In the genomic region with DNA sequence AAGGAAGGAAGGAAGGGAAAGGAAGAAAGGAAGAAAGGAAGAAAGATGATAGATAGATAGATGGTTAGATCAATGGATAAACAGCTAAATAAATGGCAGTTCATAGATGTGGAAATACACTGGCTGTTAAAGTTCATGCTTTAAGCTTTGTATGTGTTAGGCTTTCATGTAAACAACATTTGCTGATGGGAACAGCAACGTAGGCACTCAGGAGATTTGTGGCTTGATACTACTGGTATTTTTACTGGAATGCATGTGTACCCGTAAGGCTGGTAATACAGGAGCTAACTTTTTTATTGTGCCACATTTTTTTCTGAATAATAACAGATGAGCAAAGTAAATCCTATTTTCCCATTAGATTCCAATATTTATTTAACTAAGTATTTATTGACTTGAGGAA, we compare ENCODE assay signal across 25 cellular contexts.
DNase-seq lines count a peak whose midpoint lies in the region; FAIRE-seq and TF ChIP-seq lines count a peak whose summit lies in the region.
"Had no signal": no experiment of that assay in that cellular context is flagged by ENCODE, and none has a peak within 500 bp of the region (broad histone marks: within the 10 kb centered on the region; RNA-seq: fewer than 3 reads in every experiment).

No MANE protein-coding gene starts in this region.

- H4K8ac ChIP-seq in mesenchymal stem cell (ENCODE audit: low read length): no peak overlapping the region

- no peak overlapping the region for H3K14ac ChIP-seq in mesenchymal stem cell (ENCODE audit: low read length in 2 of 2)

- TF ChIP-seq CTCF in coronary artery (IDR thresholded peaks at IDR 0.05) (no peak), GM10266 (IDR thresholded peaks at IDR 0.05; ENCODE audit: control insufficient read depth, insufficient read depth, low read depth, missing control alignments) (no peak)

- H3K18ac ChIP-seq in mesenchymal stem cell (ENCODE audit: low read depth in 1 of 2, low read length in 2 of 2): no peak overlapping the region

- no peak overlapping the region for H2BK12ac ChIP-seq in mesenchymal stem cell (ENCODE audit: low read length in 2 of 2)

- H3K4me3 ChIP-seq in mesenchymal stem cell (ENCODE audit: insufficient read depth in 1 of 2, low read depth in 1 of 2, low read length in 2 of 2): no peak overlapping the region
- no peak overlapping the region for H3K4me3 ChIP-seq in coronary artery
- H3K4me3 ChIP-seq: A549, BLaER1 had no signal

- H3K9me3 ChIP-seq in mesenchymal stem cell (ENCODE audit: control insufficient read depth, low read length): no peaks in the 10 kb centered on the region
- H3K9me3 ChIP-seq: A549, BE2C had no signal

- peak; percentile 72 for FAIRE-seq in urothelium cell line (lab: Jason Lieb, UNC)
- FAIRE-seq: A549, GM12891, GM19239 had no signal

- H2BK120ac ChIP-seq in mesenchymal stem cell (ENCODE audit: low read depth, low read length): no peak overlapping the region

- H2AFZ ChIP-seq in mesenchymal stem cell (ENCODE audit: low read depth, low read length): no peak overlapping the region

- no peak overlapping the region for H3K27ac ChIP-seq in mesenchymal stem cell (ENCODE audit: low read length, poor library complexity, severe bottlenecking)
- H3K27ac ChIP-seq in coronary artery: no peak overlapping the region
- H3K27ac ChIP-seq: 22Rv1, A549, BLaER1 had no signal

- H3K36me3 ChIP-seq in mesenchymal stem cell (ENCODE audit: control insufficient read depth in 1 of 2, insufficient read depth in 2 of 2, low read depth in 1 of 2, low read length in 2 of 2): no peaks in the 10 kb centered on the region
- H3K36me3 ChIP-seq: BLaER1 had no signal

- DNase-seq in H4 (ENCODE audit: low spot score): peak; percentile 52
- DNase-seq in amniotic epithelial cell (ENCODE audit: low read depth): peak; percentile 45
- peak; percentile 29 for DNase-seq in mesenchymal stem cell
- no peak for DNase-seq in urothelium cell line (ENCODE audit: low spot score)
- DNase-seq in HEK293T (ENCODE audit: extremely low spot score): no peak
- DNase-seq in coronary artery (ENCODE audit: low spot score): no peak
- DNase-seq in GM10266 (ENCODE audit: extremely low spot score): no peak
- DNase-seq: BE2C; C1 segment of cervical spinal cord; CD4-positive, alpha-beta memory T cell; CD4-positive, CD25-positive, alpha-beta regulatory T cell; CD8-positive, alpha-beta memory T cell; COR-L47; DMS 273 treated with DMSO at 0.1 percent for 48 hours; DMS153; DMS53; DMS79; DND-41; EL; GDM1 had no signal

- CTCF ChIA-PET in HEK293T (lab: Yijun Ruan, JAX): no interaction called here

- no peak overlapping the region for H2BK15ac ChIP-seq in mesenchymal stem cell (ENCODE audit: low read depth, poor library complexity, severe bottlenecking)

- no peaks in the 10 kb centered on the region for H3K79me1 ChIP-seq in mesenchymal stem cell (replicated peaks; ENCODE audit: low read length, poor library complexity, severe bottlenecking)

- H3K4ac ChIP-seq in mesenchymal stem cell (ENCODE audit: low read depth in 1 of 2, low read length in 2 of 2): no peak overlapping the region

- H2BK5ac ChIP-seq in mesenchymal stem cell (ENCODE audit: low read depth, low read length, poor library complexity, severe bottlenecking): no peak overlapping the region

- WGBS in mesenchymal stem cell: 15% methylated on average over 1 of the region's 2 CpGs

- no peaks in the 10 kb centered on the region for H3K4me1 ChIP-seq in mesenchymal stem cell (ENCODE audit: control insufficient read depth, insufficient read depth, low read depth, low read length)
- H3K4me1 ChIP-seq: A549, BLaER1 had no signal

- H2AK5ac ChIP-seq in mesenchymal stem cell (ENCODE audit: low read length, severe bottlenecking): no peak overlapping the region

- no peak overlapping the region for H3K4me2 ChIP-seq in mesenchymal stem cell (ENCODE audit: low read length, poor library complexity, severe bottlenecking)
- H3K4me2 ChIP-seq: A549, BLaER1 had no signal

- POLR2A ChIA-PET in HEK293T (lab: Yijun Ruan, JAX): no interaction called here

- H4K91ac ChIP-seq in mesenchymal stem cell (ENCODE audit: low read length): no peak overlapping the region

- H3K9ac ChIP-seq in mesenchymal stem cell (ENCODE audit: low read length): no peak overlapping the region
- H3K9ac ChIP-seq: BLaER1 had no signal

- peaks cover 0 to 4% of the 10 kb centered on the region in 2 experiments for H3K27me3 ChIP-seq in mesenchymal stem cell (ENCODE audit: control insufficient read depth in 1 of 2, insufficient read depth in 1 of 2, low read length in 2 of 2)
- H3K27me3 ChIP-seq: BE2C, BLaER1 had no signal

- H3K23ac ChIP-seq in mesenchymal stem cell (ENCODE audit: low read length in 2 of 2): no peak overlapping the region

TF ChIP-seq in HEK293T, 16 proteins besides CTCF, POLR2A, EP300 and RAD21:
- no peak for TF ChIP-seq NFRKB (IDR thresholded peaks at IDR 0.05)
- TF ChIP-seq ARNT (IDR thresholded peaks at IDR 0.05): no peak
- TF ChIP-seq ELF4 (IDR thresholded peaks at IDR 0.05): no peak
- no peak for TF ChIP-seq CTBP1 (IDR thresholded peaks at IDR 0.05; ENCODE audit: borderline replicate concordance)
- TF ChIP-seq ZNF384 (IDR thresholded peaks at IDR 0.05): no peak
- TF ChIP-seq FOXK2 (IDR thresholded peaks at IDR 0.05): no peak
- TF ChIP-seq TARDBP (IDR thresholded peaks at IDR 0.05): no peak
- no peak for TF ChIP-seq LEF1 (IDR thresholded peaks at IDR 0.05; ENCODE audit: borderline replicate concordance)
- no peak for TF ChIP-seq FOXM1 (IDR thresholded peaks at IDR 0.05; ENCODE audit: borderline replicate concordance)
- no peak for TF ChIP-seq HDGF (IDR thresholded peaks at IDR 0.05; ENCODE audit: borderline replicate concordance)
- TF ChIP-seq SUZ12 (IDR thresholded peaks at IDR 0.05): no peak
- TF ChIP-seq, protein P1, sequence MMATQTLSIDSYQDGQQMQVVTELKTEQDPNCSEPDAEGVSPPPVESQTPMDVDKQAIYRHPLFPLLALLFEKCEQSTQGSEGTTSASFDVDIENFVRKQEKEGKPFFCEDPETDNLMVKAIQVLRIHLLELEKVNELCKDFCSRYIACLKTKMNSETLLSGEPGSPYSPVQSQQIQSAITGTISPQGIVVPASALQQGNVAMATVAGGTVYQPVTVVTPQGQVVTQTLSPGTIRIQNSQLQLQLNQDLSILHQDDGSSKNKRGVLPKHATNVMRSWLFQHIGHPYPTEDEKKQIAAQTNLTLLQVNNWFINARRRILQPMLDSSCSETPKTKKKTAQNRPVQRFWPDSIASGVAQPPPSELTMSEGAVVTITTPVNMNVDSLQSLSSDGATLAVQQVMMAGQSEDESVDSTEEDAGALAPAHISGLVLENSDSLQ (IDR thresholded peaks at IDR 0.05): no peak
- no peak for TF ChIP-seq BHLHE40 (IDR thresholded peaks at IDR 0.05; ENCODE audit: borderline replicate concordance)
- no peak for TF ChIP-seq L3MBTL2 (conservative IDR thresholded peaks at IDR 0.05)
- TF ChIP-seq SP1 (IDR thresholded peaks at IDR 0.05): no peak
- TF ChIP-seq FOXA1 (IDR thresholded peaks at IDR 0.05): no peak

Comparison
In these comparisons a context has a peak if more than half of its experiments do, and no peak if none do; other contexts are left out.
1. DNase-seq: peak in H4 (single experiment), amniotic epithelial cell (single experiment) and mesenchymal stem cell (single experiment); none in urothelium cell line (single experiment), HEK293T (single experiment), coronary artery (single experiment) and GM10266 (single experiment).